ENCODE assay signal across 1 cellular context in genomic region chrX:24657671-24658410, GRCh38.
TF ChIP-seq lines count a peak whose summit lies in the region.

No MANE protein-coding gene starts in this region.

TF ChIP-seq in SK-N-SH, 30 proteins besides CTCF, POLR2A, EP300 and RAD21 (continued from another document):
- no peak for TF ChIP-seq JUND (IDR thresholded peaks at IDR 0.05)
